Comparison of ENCODE assay signal across 20 cellular contexts in the genomic region with DNA sequence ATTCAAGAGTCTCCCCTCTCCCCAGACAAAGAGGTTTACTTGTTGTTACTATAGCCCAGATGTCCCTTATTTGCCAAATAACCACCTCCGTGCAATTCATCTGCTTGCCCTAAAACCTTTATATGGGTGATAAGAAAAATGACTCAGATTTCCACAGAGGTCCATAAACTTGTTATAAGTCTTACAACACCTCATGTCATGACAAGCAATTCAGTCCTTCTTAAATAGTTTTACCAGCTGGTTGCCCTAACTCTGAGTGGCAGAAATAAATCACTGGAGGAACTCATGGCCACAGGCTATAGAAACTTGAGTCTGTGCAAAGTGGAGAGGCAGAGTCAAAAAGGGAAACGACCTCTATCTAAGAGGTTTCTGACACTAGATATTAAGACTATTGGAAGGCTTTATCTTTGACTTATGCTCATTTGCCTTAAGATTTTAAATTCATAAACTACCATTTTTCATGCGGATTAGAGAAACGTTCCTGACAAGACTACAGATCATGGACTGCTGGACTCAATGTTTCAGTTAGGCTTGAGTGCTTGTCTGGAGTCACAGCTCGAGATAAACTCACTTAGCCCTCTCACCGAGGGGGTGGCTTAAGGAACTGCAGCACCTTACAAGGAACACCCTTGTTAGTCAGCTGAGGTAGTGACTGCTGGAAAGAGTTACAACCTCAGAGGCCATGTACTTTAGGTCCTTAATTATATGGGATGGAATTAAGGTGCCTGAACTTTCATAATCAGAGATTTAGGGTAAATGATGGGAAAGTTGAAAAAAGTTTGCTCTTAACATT.
"Had no signal": no experiment of that assay in that cellular context is flagged by ENCODE, and none has a peak within 500 bp of the region (broad histone marks: within the 10 kb centered on the region; RNA-seq: fewer than 3 reads in every experiment).

No MANE protein-coding gene starts in this region.

- H3K9me3 ChIP-seq: adrenal gland, gastrocnemius medialis, heart right ventricle, neutrophil, tibial nerve had no signal

- DNase-seq: activated CD4-positive, alpha-beta T cell treated with anti-CD3 and anti-CD28 coated beads, Interleukin-2, amount 50 U/mL, for 4 hours; activated CD4-positive, CD25-positive, alpha-beta regulatory T cell treated with anti-CD3 and anti-CD28 coated beads, Interleukin-2, amount 50 U/mL, for 72 hours; activated effector memory CD4-positive, alpha-beta T cell treated with Interleukin-2 at 50 U/mL for 16 hours; activated T-cell treated with anti-CD3 and anti-CD28 coated beads, Interleukin-2, amount 50 U/mL, for 1 hour; adrenal gland; central memory CD4-positive, alpha-beta T cell; effector CD4-positive, alpha-beta T cell; gastrocnemius medialis; heart right ventricle; naive thymus-derived CD8-positive, alpha-beta T cell; retina; stimulated activated CD4-positive, alpha-beta T cell treated with anti-CD3 and anti-CD28 coated beads, Interleukin-4, amount 100 ng/mL, for 1 hour; stimulated activated naive B cell treated with anti-CD40 and anti-IgM and Interleukin-4, amounts not matched to agents 10 μg/mL and 1 μg/mL and 100 μg/mL, for 72 hours; T-helper 1 cell had no signal

- ATAC-seq: heart right ventricle; left lobe of liver; naive thymus-derived CD8-positive, alpha-beta T cell; stimulated activated naive B cell treated with anti-CD40 and anti-IgM and Interleukin-4, amounts not matched to agents 10 μg/mL and 1 μg/mL and 100 μg/mL, for 72 hours had no signal

- H3K9me3 Mint-ChIP-seq: activated naive CD4-positive, alpha-beta T cell treated with anti-CD3 and anti-CD28 coated beads, Interleukin-2, amount 50 U/mL, for 24 hours; stimulated activated naive B cell treated with anti-CD40 and anti-IgM and Interleukin-4, amounts not matched to agents 10 μg/mL and 1 μg/mL and 100 μg/mL, for 72 hours had no signal

- H3K36me3 Mint-ChIP-seq: activated naive CD4-positive, alpha-beta T cell treated with anti-CD3 and anti-CD28 coated beads, Interleukin-2, amount 50 U/mL, for 24 hours; naive thymus-derived CD8-positive, alpha-beta T cell; stimulated activated naive B cell treated with anti-CD40 and anti-IgM and Interleukin-4, amounts not matched to agents 10 μg/mL and 1 μg/mL and 100 μg/mL, for 72 hours had no signal

- H3K4me1 Mint-ChIP-seq: activated naive CD4-positive, alpha-beta T cell treated with anti-CD3 and anti-CD28 coated beads, Interleukin-2, amount 50 U/mL, for 24 hours; naive thymus-derived CD8-positive, alpha-beta T cell; stimulated activated naive B cell treated with anti-CD40 and anti-IgM and Interleukin-4, amounts not matched to agents 10 μg/mL and 1 μg/mL and 100 μg/mL, for 72 hours had no signal

- H3K4me1 ChIP-seq: adrenal gland, parathyroid adenoma, tibial nerve had no signal

- H3K27ac ChIP-seq: adrenal gland, coronary artery, heart right ventricle, neutrophil, parathyroid adenoma, tibial nerve had no signal

- H3K4me3 ChIP-seq: adrenal gland, coronary artery, gastrocnemius medialis, heart right ventricle, tibial nerve had no signal

- H3K4me3 Mint-ChIP-seq: activated naive CD4-positive, alpha-beta T cell treated with anti-CD3 and anti-CD28 coated beads, Interleukin-2, amount 50 U/mL, for 24 hours; naive thymus-derived CD8-positive, alpha-beta T cell; stimulated activated naive B cell treated with anti-CD40 and anti-IgM and Interleukin-4, amounts not matched to agents 10 μg/mL and 1 μg/mL and 100 μg/mL, for 72 hours had no signal

- H3K27me3 Mint-ChIP-seq: activated naive CD4-positive, alpha-beta T cell treated with anti-CD3 and anti-CD28 coated beads, Interleukin-2, amount 50 U/mL, for 24 hours had no signal

- H3K27ac Mint-ChIP-seq: activated naive CD4-positive, alpha-beta T cell treated with anti-CD3 and anti-CD28 coated beads, Interleukin-2, amount 50 U/mL, for 24 hours; naive thymus-derived CD8-positive, alpha-beta T cell; stimulated activated naive B cell treated with anti-CD40 and anti-IgM and Interleukin-4, amounts not matched to agents 10 μg/mL and 1 μg/mL and 100 μg/mL, for 72 hours had no signal

- H3K36me3 ChIP-seq: adrenal gland, gastrocnemius medialis, heart right ventricle, neutrophil, tibial nerve had no signal
